Comparison of ENCODE assay signal across 8 cellular contexts in the genomic region with DNA sequence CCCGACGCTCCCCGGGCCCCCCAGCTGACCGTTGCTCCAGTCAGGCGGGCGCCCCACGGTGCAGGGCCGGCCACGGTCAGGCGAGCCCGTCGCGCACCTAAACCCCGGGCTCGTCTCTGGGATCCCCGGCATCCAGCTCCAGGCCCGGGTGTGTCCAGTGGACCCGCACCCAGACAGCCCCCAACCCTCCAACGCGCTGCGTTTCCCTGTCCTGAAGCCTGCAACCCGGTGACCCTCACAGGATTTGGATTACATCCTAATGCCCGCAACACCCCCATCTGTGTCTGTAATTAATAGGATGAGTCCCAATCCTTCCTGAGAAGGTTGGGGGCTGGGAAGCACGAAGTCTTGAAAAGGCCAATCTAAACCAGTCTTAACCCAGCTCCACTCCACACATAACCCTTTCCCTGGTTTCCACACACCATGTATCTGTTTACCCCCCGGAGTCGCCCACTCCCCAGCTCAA. TPM values are rescaled to one million over a fixed set of nuclear protein-coding genes. Genes with fewer than 3 reads are reported as not detected.
A peak's percentile ranks its signal among the peaks of the same experiment; 100 is the strongest.
DNase-seq lines count a peak whose midpoint lies in the region; ATAC-seq and TF ChIP-seq lines count a peak whose summit lies in the region.

No MANE protein-coding gene starts in this region.

- no peak overlapping the region for H2BK12ac ChIP-seq in mesenchymal stem cell (ENCODE audit: low read length in 2 of 2)

- H3K4me1 ChIP-seq in heart left ventricle = peaks cover 0 to 14% (median 10%) of the 10 kb centered on the region in 12 donors
- peaks cover 10% of the 10 kb centered on the region for H3K4me1 ChIP-seq in mesenchymal stem cell (ENCODE audit: control insufficient read depth, insufficient read depth, low read depth, low read length)
- H3K4me1 ChIP-seq in upper lobe of left lung = peaks cover 5 to 17% (median 16%) of the 10 kb centered on the region in 4 donors

- H3K4ac ChIP-seq in mesenchymal stem cell (ENCODE audit: low read depth in 1 of 2, low read length in 2 of 2) = no peak overlapping the region

- H3K18ac ChIP-seq in mesenchymal stem cell (ENCODE audit: low read depth in 1 of 2, low read length in 2 of 2) = no peak overlapping the region

- H3K4me2 ChIP-seq in mesenchymal stem cell (ENCODE audit: low read length, poor library complexity, severe bottlenecking) = peak overlapping the region; percentile 99

- no peak overlapping the region for H2AFZ ChIP-seq in mesenchymal stem cell (ENCODE audit: low read depth, low read length)

- H3K4me3 ChIP-seq in heart left ventricle (peak overlapping the region; percentile 44 to 74 (median 58)), astrocyte of the cerebellum (ENCODE audit: low read depth, low read length) (peak overlapping the region; percentile 46), mesenchymal stem cell (ENCODE audit: insufficient read depth in 1 of 2, low read depth in 1 of 2, low read length in 2 of 2) (peak overlapping the region; percentile 62 to 77), upper lobe of left lung (peak overlapping the region; percentile 15 to 80 (median 74))

- in situ Hi-C loops in astrocyte of the cerebellum (cut with HindIII; ENCODE audit: low sequenced_read_pairs) = no loop called here

- H3K36me3 ChIP-seq in heart left ventricle = no peaks in the 10 kb centered on the region
- H3K36me3 ChIP-seq in mesenchymal stem cell (ENCODE audit: control insufficient read depth in 1 of 2, insufficient read depth in 2 of 2, low read depth in 1 of 2, low read length in 2 of 2) = no peaks in the 10 kb centered on the region
- no peaks in the 10 kb centered on the region for H3K36me3 ChIP-seq in upper lobe of left lung

- H3K79me1 ChIP-seq in mesenchymal stem cell (replicated peaks; ENCODE audit: low read length, poor library complexity, severe bottlenecking) = peaks cover 2% of the 10 kb centered on the region

- H3K14ac ChIP-seq in mesenchymal stem cell (ENCODE audit: low read length in 2 of 2) = no peak overlapping the region

- TF ChIP-seq EP300 in upper lobe of left lung (IDR thresholded peaks at IDR 0.05) = no peak

- no peak overlapping the region for H4K91ac ChIP-seq in mesenchymal stem cell (ENCODE audit: low read length)

- no peak overlapping the region for H2BK5ac ChIP-seq in mesenchymal stem cell (ENCODE audit: low read depth, low read length, poor library complexity, severe bottlenecking)

- ATAC-seq in heart left ventricle (no peak), upper lobe of left lung (ENCODE audit: low FRiP score in 2 of 2) (no peak), GM21390 (IDR thresholded peaks at IDR 0.05; ENCODE audit: unreplicated experiment) (no peak), HG02678 (IDR thresholded peaks at IDR 0.05; ENCODE audit: unreplicated experiment) (no peak), HG03280 (IDR thresholded peaks at IDR 0.05; ENCODE audit: unreplicated experiment) (no peak)

- H3K9ac ChIP-seq in mesenchymal stem cell (ENCODE audit: low read length) = no peak overlapping the region

- H2BK15ac ChIP-seq in mesenchymal stem cell (ENCODE audit: low read depth, poor library complexity, severe bottlenecking) = no peak overlapping the region

- no peaks in the 10 kb centered on the region for H3K9me3 ChIP-seq in heart left ventricle
- H3K9me3 ChIP-seq in mesenchymal stem cell (ENCODE audit: control insufficient read depth, low read length) = no peaks in the 10 kb centered on the region
- no peaks in the 10 kb centered on the region for H3K9me3 ChIP-seq in upper lobe of left lung

- no peak overlapping the region for H2BK120ac ChIP-seq in mesenchymal stem cell (ENCODE audit: low read depth, low read length)

- H2AK5ac ChIP-seq in mesenchymal stem cell (ENCODE audit: low read length, severe bottlenecking) = no peak overlapping the region

- TF ChIP-seq POLR2A in heart left ventricle (IDR thresholded peaks at IDR 0.05) (no peak), upper lobe of left lung (IDR thresholded peaks at IDR 0.05) (no peak)

- peak overlapping the region in 2 of 12 donors; percentile 55 to 60 for H3K27ac ChIP-seq in heart left ventricle
- H3K27ac ChIP-seq in mesenchymal stem cell (ENCODE audit: low read length, poor library complexity, severe bottlenecking) = no peak overlapping the region
- peak overlapping the region; percentile 22 to 81 (median 73) for H3K27ac ChIP-seq in upper lobe of left lung

- 24 to 35% (median 27%) methylated on average over 17 to 26 of the region's 26 CpGs for WGBS in heart left ventricle, 4 donors
- 22% methylated on average over 24 of the region's 26 CpGs for WGBS in mesenchymal stem cell
- 44 to 51% methylated on average over 14 to 16 of the region's 26 CpGs for WGBS in upper lobe of left lung, 2 donors

- H3K23ac ChIP-seq in mesenchymal stem cell (ENCODE audit: low read length in 2 of 2) = no peak overlapping the region

- no peak overlapping the region for H4K8ac ChIP-seq in mesenchymal stem cell (ENCODE audit: low read length)

- intact Hi-C loops in heart left ventricle (cut with DNase I) (no loop called here), cardiac septum (cut with DNase I) (no loop called here)

- H3K27me3 ChIP-seq in heart left ventricle (peaks cover 0 to 20% (median 3%) of the 10 kb centered on the region in 9 donors), mesenchymal stem cell (ENCODE audit: control insufficient read depth in 1 of 2, insufficient read depth in 1 of 2, low read length in 2 of 2) (peaks cover 83% of the 10 kb centered on the region in 2 experiments), upper lobe of left lung (no peaks in the 10 kb centered on the region)

- DNase-seq in heart left ventricle (no peak), cardiac septum (ENCODE audit: low spot score) (no peak), astrocyte of the cerebellum (ENCODE audit: low read depth) (no peak), mesenchymal stem cell (no peak), upper lobe of left lung (no peak)

- no peak for TF ChIP-seq CTCF in heart left ventricle (IDR thresholded peaks at IDR 0.05)
- TF ChIP-seq CTCF in astrocyte of the cerebellum (IDR thresholded peaks at IDR 0.05; ENCODE audit: low read depth, low read length, missing control alignments) = no peak
- no peak for TF ChIP-seq CTCF in upper lobe of left lung (IDR thresholded peaks at IDR 0.05)

RNA-seq across cellular contexts. Expression of a gene that starts 10.4 kb away (rescaled TPM):
- total RNA-seq in heart left ventricle = under 1 TPM in 3 of 9 donors, not detected in 6; 0.23 to 0.52 (median 0.25) TPM
- polyA plus RNA-seq in heart left ventricle = not detected
- 1.4 TPM for total RNA-seq in cardiac septum
- not detected for polyA plus RNA-seq in mesenchymal stem cell (2013, experiment 1 of 2)
- not detected for polyA plus RNA-seq in mesenchymal stem cell (2013, experiment 2 of 2)
- not detected for total RNA-seq in upper lobe of left lung

RNA-seq across cellular contexts. Expression of a gene that starts 12.3 kb away (rescaled TPM):
- total RNA-seq in heart left ventricle (10 to 100 TPM in 2 of 9 donors, 1 to 10 TPM in 7; 2.1 to 14.6 (median 3.9) TPM), cardiac septum (2.2 TPM), upper lobe of left lung (10 to 100 TPM; 27.2 to 70.3 (median 34.9) TPM)
- 1 to 10 TPM; 1.5 to 5.4 TPM for polyA plus RNA-seq in heart left ventricle
- polyA plus RNA-seq in mesenchymal stem cell (2013, experiment 1 of 2) = 37.0 TPM
- 35.2 TPM for polyA plus RNA-seq in mesenchymal stem cell (2013, experiment 2 of 2)

RNA-seq across cellular contexts. Expression of a gene that starts 30.0 kb away (rescaled TPM):
- total RNA-seq in heart left ventricle (under 1 TPM in 6 of 9 donors, not detected in 3; 0.05 to 0.38 (median 0.17) TPM), cardiac septum (0.05 TPM), upper lobe of left lung (10 to 100 TPM in 1 of 6 donors, 1 to 10 TPM in 3, under 1 TPM in 2; 0.39 to 15.7 (median 1.2) TPM)
- polyA plus RNA-seq in heart left ventricle = under 1 TPM; 0.08 to 0.15 TPM
- 0.04 TPM for polyA plus RNA-seq in mesenchymal stem cell (2013, experiment 1 of 2)
- polyA plus RNA-seq in mesenchymal stem cell (2013, experiment 2 of 2) = 0.01 TPM

RNA-seq across cellular contexts. Expression of a gene that starts 32.8 kb away (rescaled TPM):
- 100 to 1,000 TPM in 2 of 9 donors, 10 to 100 TPM in 7; 55.1 to 117 (median 75.0) TPM for total RNA-seq in heart left ventricle
- 100 to 1,000 TPM in 1 of 2 donors, 10 to 100 TPM in 1; 25.3 to 111 TPM for polyA plus RNA-seq in heart left ventricle
- 54.1 TPM for total RNA-seq in cardiac septum
- polyA plus RNA-seq in mesenchymal stem cell (2013, experiment 1 of 2) = 18.1 TPM
- 18.7 TPM for polyA plus RNA-seq in mesenchymal stem cell (2013, experiment 2 of 2)
- total RNA-seq in upper lobe of left lung = 100 to 1,000 TPM in 2 of 6 donors, 10 to 100 TPM in 4; 68.4 to 138 (median 95.0) TPM

RNA-seq across cellular contexts. Expression of a gene that starts 33.0 kb away (rescaled TPM):
- total RNA-seq in heart left ventricle (1 to 10 TPM; 1.3 to 2.9 (median 2.1) TPM), cardiac septum (2.4 TPM), upper lobe of left lung (1 to 10 TPM; 2.6 to 9.8 (median 4.4) TPM)
- polyA plus RNA-seq in heart left ventricle = 1 to 10 TPM; 2.1 to 3.0 TPM
- polyA plus RNA-seq in mesenchymal stem cell (2013, experiment 1 of 2) = 0.76 TPM
- polyA plus RNA-seq in mesenchymal stem cell (2013, experiment 2 of 2) = 0.63 TPM
